9 cellular contexts compared by ENCODE assay signal in the genomic region with DNA sequence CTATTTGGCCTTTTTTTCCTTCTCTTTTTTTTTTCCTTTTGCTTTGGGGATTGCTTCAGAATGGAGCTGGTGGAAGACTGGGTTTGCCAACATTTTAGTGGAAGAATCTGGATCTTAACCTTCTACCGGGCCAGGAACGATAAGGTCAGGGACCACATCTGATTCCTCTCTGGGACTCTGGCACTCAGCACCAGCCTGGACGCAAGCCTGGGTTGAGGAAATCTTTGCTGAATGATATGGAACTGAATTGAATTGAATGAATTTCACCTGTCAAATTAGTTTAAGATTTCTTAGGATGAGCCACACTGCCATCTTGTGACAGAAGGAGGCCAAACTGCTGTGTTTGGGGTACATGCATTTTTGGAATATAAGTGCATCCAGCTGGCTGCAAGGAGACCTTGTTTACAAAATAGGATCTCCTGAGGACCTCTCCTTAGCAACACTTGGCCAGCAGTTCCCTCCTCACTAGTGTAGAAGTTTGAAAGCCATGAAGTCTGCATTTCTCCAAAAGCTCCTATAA. TPM values are rescaled to one million over a fixed set of nuclear protein-coding genes. Genes with fewer than 3 reads are reported as not detected.
DNase-seq lines count a peak whose midpoint lies in the region; ATAC-seq, FAIRE-seq and TF ChIP-seq lines count a peak whose summit lies in the region.
"Had no signal": no experiment of that assay in that cellular context is flagged by ENCODE, and none has a peak within 500 bp of the region (broad histone marks: within the 10 kb centered on the region; RNA-seq: fewer than 3 reads in every experiment).

No MANE protein-coding gene starts in this region.

- H3K4me3 Mint-ChIP-seq in H9 (no peak overlapping the region), progenitor cell of endocrine pancreas (ENCODE audit: low read depth) (no peak overlapping the region)
- no peak overlapping the region for H3K4me3 Mint-ChIP-seq in activated T-helper 17 cell treated with anti-CD3 and anti-CD28 coated beads, Interleukin-2, amount 50 U/mL, for 72 hours
- peak overlapping the region in 3 of 10 donors; percentile 6 to 47 (median 45) for H3K4me3 Mint-ChIP-seq in naive thymus-derived CD4-positive, alpha-beta T cell

- 0 out of 7 replicates have a peak overlapping the region, but pooled peaks of 1 of the 3 experiments have one; percentile 21 for H3K27ac Mint-ChIP-seq in H9
- peak overlapping the region; percentile 80 for H3K27ac Mint-ChIP-seq in activated T-helper 17 cell treated with anti-CD3 and anti-CD28 coated beads, Interleukin-2, amount 50 U/mL, for 72 hours
- peak overlapping the region in 8 of 9 donors; percentile 82 to 99 (median 94) for H3K27ac Mint-ChIP-seq in naive thymus-derived CD4-positive, alpha-beta T cell
- no peak overlapping the region for H3K27ac Mint-ChIP-seq in progenitor cell of endocrine pancreas

- H3K9me3 Mint-ChIP-seq in H9: no peaks in the 10 kb centered on the region
- H3K9me3 Mint-ChIP-seq in activated T-helper 17 cell treated with anti-CD3 and anti-CD28 coated beads, Interleukin-2, amount 50 U/mL, for 72 hours: no peaks in the 10 kb centered on the region
- peaks cover 0 to 2% (median 0%) of the 10 kb centered on the region in 11 donors for H3K9me3 Mint-ChIP-seq in naive thymus-derived CD4-positive, alpha-beta T cell
- no peaks in the 10 kb centered on the region for H3K9me3 Mint-ChIP-seq in progenitor cell of endocrine pancreas (ENCODE audit: low read depth)

- H2BK20ac ChIP-seq in H9 (ENCODE audit: low read depth, low read length, poor library complexity, severe bottlenecking): no peak overlapping the region

- no peaks in the 10 kb centered on the region for H3K23me2 ChIP-seq in H9 (ENCODE audit: insufficient read length, low read depth, low read length, poor library complexity, severe bottlenecking)

- no peak overlapping the region for H3K4me2 ChIP-seq in H9 (ENCODE audit: insufficient read depth, insufficient read length, low read length)

- no peak overlapping the region for H3K4ac ChIP-seq in H9 (ENCODE audit: low read depth, low read length)

- H4K5ac ChIP-seq in H9 (ENCODE audit: insufficient read length, low read depth, low read length): no peak overlapping the region

- CTCF ChIA-PET in naive thymus-derived CD4-positive, alpha-beta T cell (lab: Charles Lee): interaction anchor here (0.6 to 14.8 kb wide), 19 partner anchors 9 to 678 kb away, joined by 3 to 416 read pairs (median 7); a partner anchor contains a TSS

- no peak overlapping the region for H2AK5ac ChIP-seq in H9 (ENCODE audit: insufficient read length, low read length)

- no peak overlapping the region for H3K14ac ChIP-seq in H9 (ENCODE audit: insufficient read depth, low read length)

- H4K20me1 ChIP-seq in H9 (ENCODE audit: control insufficient read depth, insufficient read depth, insufficient read length): no peaks in the 10 kb centered on the region

- no peaks in the 10 kb centered on the region for H3K79me1 ChIP-seq in H9 (ENCODE audit: insufficient read depth, low read depth, low read length, poor library complexity, severe bottlenecking)

- H2BK12ac ChIP-seq in H9 (ENCODE audit: insufficient read length, low read depth, low read length): no peak overlapping the region

- H3K27me3 ChIP-seq in H9 (ENCODE audit: insufficient read depth, low read length): no peaks in the 10 kb centered on the region
- H3K27me3 ChIP-seq in naive thymus-derived CD4-positive, alpha-beta T cell (ENCODE audit: control insufficient read depth in 2 of 2, insufficient read depth in 2 of 2, low read length in 2 of 2): no peaks in the 10 kb centered on the region

- H4K8ac ChIP-seq in H9 (replicated peaks; ENCODE audit: insufficient read length, low read depth, low read length): no peak overlapping the region

- no peak overlapping the region for H3K9ac ChIP-seq in H9 (ENCODE audit: extremely low read depth, insufficient read length, low read length)

- H3K4me1 ChIP-seq in H9 (ENCODE audit: insufficient read depth, low read length): no peaks in the 10 kb centered on the region
- H3K4me1 ChIP-seq in naive thymus-derived CD4-positive, alpha-beta T cell (ENCODE audit: control insufficient read depth in 2 of 2, insufficient read depth in 2 of 2, low read length in 2 of 2): peaks cover 22 to 36% of the 10 kb centered on the region in 2 donors

- no peak overlapping the region for H3K56ac ChIP-seq in H9 (ENCODE audit: insufficient read length, low read depth, low read length)

- H3K23ac ChIP-seq in H9 (ENCODE audit: insufficient read length, low read depth, low read length): no peak overlapping the region

- intact Hi-C loops in naive thymus-derived CD4-positive, alpha-beta T cell (cut with micrococcal nuclease): loop anchor here in 1 of 2 donors (1.0 kb wide), 7 partner anchors 10 to 342 kb away; no protein-coding TSS in a partner anchor

- H3K27me3 Mint-ChIP-seq in H9 (ENCODE audit: low read depth) (no peaks in the 10 kb centered on the region; the same call in none of the 2 replicates), progenitor cell of endocrine pancreas (no peaks in the 10 kb centered on the region)
- H3K27me3 Mint-ChIP-seq in activated T-helper 17 cell treated with anti-CD3 and anti-CD28 coated beads, Interleukin-2, amount 50 U/mL, for 72 hours: no peaks in the 10 kb centered on the region
- H3K27me3 Mint-ChIP-seq in naive thymus-derived CD4-positive, alpha-beta T cell: no peaks in the 10 kb centered on the region

- WGBS in H9 (ENCODE audit: extremely low coverage, insufficient read length, low lambda C conversion rate): no CpG with 5 or more reads among the region's 3 CpGs

- no peak overlapping the region for H3K4me3 ChIP-seq in naive thymus-derived CD4-positive, alpha-beta T cell (ENCODE audit: low read length)

- H3K36me3 ChIP-seq in naive thymus-derived CD4-positive, alpha-beta T cell (ENCODE audit: control insufficient read depth in 2 of 3, insufficient read depth in 3 of 3, low read length in 3 of 3): peaks cover 0 to 45% (median 4%) of the 10 kb centered on the region in 3 experiments

- no peak overlapping the region for H2AFZ ChIP-seq in H9 (ENCODE audit: low read length)

- H4K91ac ChIP-seq in H9 (ENCODE audit: insufficient read length, low read depth, low read length): no peak overlapping the region

- no peaks in the 10 kb centered on the region for H3K79me2 ChIP-seq in H9 (ENCODE audit: insufficient read depth, low read length)

- H2BK120ac ChIP-seq in H9 (ENCODE audit: low read depth, low read length, poor library complexity, severe bottlenecking): no peak overlapping the region

- POLR2A ChIA-PET in naive thymus-derived CD4-positive, alpha-beta T cell (lab: Charles Lee): interaction anchor here (0.8 to 8.4 kb wide), 5 partner anchors 8 to 129 kb away, joined by 3 to 104 read pairs (median 3); no protein-coding TSS in a partner anchor

- H3K27ac ChIP-seq in H9 (ENCODE audit: insufficient read length, low read depth, low read length): no peak overlapping the region
- no peak overlapping the region for H3K27ac ChIP-seq in naive thymus-derived CD4-positive, alpha-beta T cell (ENCODE audit: low read depth, low read length)
- H3K27ac ChIP-seq: HL-60 had no signal

- no peak for FAIRE-seq in frontal cortex (lab: Jason Lieb, UNC)

- no peak for ATAC-seq in activated T-helper 17 cell treated with anti-CD3 and anti-CD28 coated beads, Interleukin-2, amount 50 U/mL, for 72 hours (replicated peaks)
- ATAC-seq in naive thymus-derived CD4-positive, alpha-beta T cell: no peak
- no peak for ATAC-seq in HG03280 (IDR thresholded peaks at IDR 0.05; ENCODE audit: unreplicated experiment)

- H3K9me3 ChIP-seq in H9 (ENCODE audit: control insufficient read depth, low read depth, low read length): no peaks in the 10 kb centered on the region
- H3K9me3 ChIP-seq in naive thymus-derived CD4-positive, alpha-beta T cell (ENCODE audit: control insufficient read depth in 2 of 3, low read length in 3 of 3): no peaks in the 10 kb centered on the region

- H3K18ac ChIP-seq in H9 (ENCODE audit: insufficient read length, low read depth, low read length): no peak overlapping the region

- TF ChIP-seq CTCF in H9 (conservative IDR thresholded peaks at IDR 0.05): peak; percentile 57
- no peak for TF ChIP-seq CTCF in progenitor cell of endocrine pancreas (IDR thresholded peaks at IDR 0.05; ENCODE audit: unreplicated experiment)

- H2BK5ac ChIP-seq in H9 (ENCODE audit: insufficient read length, low read length): no peak overlapping the region

- H3K4me1 Mint-ChIP-seq in H9 (peaks cover 6 to 9% of the 10 kb centered on the region in 2 experiments), progenitor cell of endocrine pancreas (ENCODE audit: low read depth) (no peaks in the 10 kb centered on the region)
- H3K4me1 Mint-ChIP-seq in activated T-helper 17 cell treated with anti-CD3 and anti-CD28 coated beads, Interleukin-2, amount 50 U/mL, for 72 hours: peaks cover 10% of the 10 kb centered on the region
- peaks cover 24 to 57% (median 41%) of the 10 kb centered on the region in 7 donors for H3K4me1 Mint-ChIP-seq in naive thymus-derived CD4-positive, alpha-beta T cell

- no peak overlapping the region for H3T11ph ChIP-seq in H9 (ENCODE audit: low read length)

- H3K36me3 Mint-ChIP-seq in H9 (ENCODE audit: insufficient read depth in 1 of 3, low read depth in 3 of 3) (peaks cover 0 to 8% (median 2%) of the 10 kb centered on the region in 3 experiments; a peak in 2 of 7 replicates), progenitor cell of endocrine pancreas (ENCODE audit: insufficient read depth) (peaks cover 7% of the 10 kb centered on the region)
- H3K36me3 Mint-ChIP-seq in activated T-helper 17 cell treated with anti-CD3 and anti-CD28 coated beads, Interleukin-2, amount 50 U/mL, for 72 hours (ENCODE audit: low read depth): no peaks in the 10 kb centered on the region
- peaks cover 0 to 32% (median 8%) of the 10 kb centered on the region in 5 donors for H3K36me3 Mint-ChIP-seq in naive thymus-derived CD4-positive, alpha-beta T cell

- no peak overlapping the region for H2BK15ac ChIP-seq in H9 (ENCODE audit: low read depth, low read length)

- peak; percentile 29 to 48 for DNase-seq in NCI-H524 (lab: John Stamatoyannopoulos, UW)
- no peak for DNase-seq in NCI-H524 treated with DMSO at 0.1 percent for 48 hours (lab: John Stamatoyannopoulos, UW)
- DNase-seq in H9: no peak
- peak in 7 of 9 donors; percentile 13 to 50 (median 44) for DNase-seq in naive thymus-derived CD4-positive, alpha-beta T cell
- no peak for DNase-seq in frontal cortex (ENCODE audit: low spot score in 2 of 2)
- DNase-seq in progenitor cell of endocrine pancreas (ENCODE audit: low spot score, unreplicated experiment): no peak

RNA-seq across cellular contexts. Expression of a gene that starts 30.4 kb away (rescaled TPM):
- total RNA-seq in H9 (2021): 0.61 and 0.64 TPM in 2 replicates
- under 1 TPM; 0.26 to 0.40 TPM for total RNA-seq in activated T-helper 17 cell treated with anti-CD3 and anti-CD28 coated beads, Interleukin-2, amount 50 U/mL, for 72 hours
- under 1 TPM; 0.15 to 0.58 (median 0.27) TPM for total RNA-seq in naive thymus-derived CD4-positive, alpha-beta T cell
- polyA plus RNA-seq in naive thymus-derived CD4-positive, alpha-beta T cell: under 1 TPM in 1 of 2 donors, not detected in 1; 0.40 TPM
- not detected for total RNA-seq in frontal cortex
- total RNA-seq in progenitor cell of endocrine pancreas: 0.11 TPM in 1 of 2 replicates, not detected in the other

Comparison
In these comparisons a context has a peak if more than half of its experiments do, and no peak if none do; other contexts are left out.
1. DNase-seq: peak in NCI-H524 (2 of 2) and naive thymus-derived CD4-positive, alpha-beta T cell (7 of 9); none in NCI-H524 treated with DMSO at 0.1 percent for 48 hours (single experiment), H9 (single experiment), frontal cortex (0 of 2) and progenitor cell of endocrine pancreas (single experiment).